Comparison of ENCODE assay signal across 1 cellular context in the genomic region with DNA sequence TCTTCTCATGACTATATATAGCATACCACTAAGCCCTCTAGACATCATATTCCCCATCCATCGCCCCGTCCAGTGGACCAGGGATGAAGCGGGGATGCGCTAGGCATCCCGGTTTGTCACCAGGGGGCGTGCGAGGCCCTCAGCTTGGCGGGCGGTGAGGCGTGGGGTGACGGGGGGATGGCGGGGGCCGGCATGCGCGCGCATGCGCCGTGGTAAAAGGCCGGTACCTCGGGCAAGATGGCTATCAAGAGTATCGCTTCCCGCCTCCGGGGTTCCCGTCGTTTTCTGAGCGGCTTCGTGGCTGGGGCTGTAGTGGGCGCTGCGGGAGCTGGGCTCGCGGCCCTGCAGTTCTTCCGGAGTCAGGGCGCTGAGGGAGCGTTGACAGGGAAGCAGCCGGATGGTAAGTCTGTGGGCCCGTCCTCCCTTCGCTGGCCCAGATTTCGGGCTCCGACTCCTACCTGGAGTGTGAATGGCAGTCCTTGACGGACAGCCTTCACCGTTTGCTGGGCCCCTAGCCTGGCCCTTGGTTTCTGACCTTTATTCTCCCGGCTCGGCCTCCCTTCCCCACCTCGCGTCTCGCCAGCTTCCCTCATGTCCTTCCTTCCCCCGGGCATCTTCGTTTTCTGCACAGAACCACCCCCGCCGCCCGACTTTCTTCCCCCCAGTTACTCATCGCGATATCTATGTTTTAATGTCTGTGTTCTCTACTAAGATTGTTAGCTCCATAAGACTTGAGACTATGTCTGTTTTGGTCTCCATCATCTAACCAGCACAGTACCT.
A peak's percentile ranks its signal among the peaks of the same experiment; 100 is the strongest.
TF ChIP-seq lines count a peak whose summit lies in the region.

A gene with protein sequence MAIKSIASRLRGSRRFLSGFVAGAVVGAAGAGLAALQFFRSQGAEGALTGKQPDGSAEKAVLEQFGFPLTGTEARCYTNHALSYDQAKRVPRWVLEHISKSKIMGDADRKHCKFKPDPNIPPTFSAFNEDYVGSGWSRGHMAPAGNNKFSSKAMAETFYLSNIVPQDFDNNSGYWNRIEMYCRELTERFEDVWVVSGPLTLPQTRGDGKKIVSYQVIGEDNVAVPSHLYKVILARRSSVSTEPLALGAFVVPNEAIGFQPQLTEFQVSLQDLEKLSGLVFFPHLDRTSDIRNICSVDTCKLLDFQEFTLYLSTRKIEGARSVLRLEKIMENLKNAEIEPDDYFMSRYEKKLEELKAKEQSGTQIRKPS (plus strand): TSS at position 210 of the 780 bp plus-strand sequence. CDS start 28 bp downstream, at position 238.

TF ChIP-seq in SK-N-SH, 30 proteins besides CTCF, POLR2A, EP300 and RAD21 (continued from another document):
- TF ChIP-seq GATA2 (CRISPR knock-in tag; IDR thresholded peaks at IDR 0.05) = peak; percentile 91
- no peak for TF ChIP-seq MEF2A (IDR thresholded peaks at IDR 0.05; ENCODE audit: borderline replicate concordance, low read depth)
- no peak for TF ChIP-seq GABPA (IDR thresholded peaks at IDR 0.05; ENCODE audit: low read depth)
- TF ChIP-seq FOSL2 (IDR thresholded peaks at IDR 0.05; ENCODE audit: borderline replicate concordance, low read depth) = no peak
- TF ChIP-seq, protein P1, sequence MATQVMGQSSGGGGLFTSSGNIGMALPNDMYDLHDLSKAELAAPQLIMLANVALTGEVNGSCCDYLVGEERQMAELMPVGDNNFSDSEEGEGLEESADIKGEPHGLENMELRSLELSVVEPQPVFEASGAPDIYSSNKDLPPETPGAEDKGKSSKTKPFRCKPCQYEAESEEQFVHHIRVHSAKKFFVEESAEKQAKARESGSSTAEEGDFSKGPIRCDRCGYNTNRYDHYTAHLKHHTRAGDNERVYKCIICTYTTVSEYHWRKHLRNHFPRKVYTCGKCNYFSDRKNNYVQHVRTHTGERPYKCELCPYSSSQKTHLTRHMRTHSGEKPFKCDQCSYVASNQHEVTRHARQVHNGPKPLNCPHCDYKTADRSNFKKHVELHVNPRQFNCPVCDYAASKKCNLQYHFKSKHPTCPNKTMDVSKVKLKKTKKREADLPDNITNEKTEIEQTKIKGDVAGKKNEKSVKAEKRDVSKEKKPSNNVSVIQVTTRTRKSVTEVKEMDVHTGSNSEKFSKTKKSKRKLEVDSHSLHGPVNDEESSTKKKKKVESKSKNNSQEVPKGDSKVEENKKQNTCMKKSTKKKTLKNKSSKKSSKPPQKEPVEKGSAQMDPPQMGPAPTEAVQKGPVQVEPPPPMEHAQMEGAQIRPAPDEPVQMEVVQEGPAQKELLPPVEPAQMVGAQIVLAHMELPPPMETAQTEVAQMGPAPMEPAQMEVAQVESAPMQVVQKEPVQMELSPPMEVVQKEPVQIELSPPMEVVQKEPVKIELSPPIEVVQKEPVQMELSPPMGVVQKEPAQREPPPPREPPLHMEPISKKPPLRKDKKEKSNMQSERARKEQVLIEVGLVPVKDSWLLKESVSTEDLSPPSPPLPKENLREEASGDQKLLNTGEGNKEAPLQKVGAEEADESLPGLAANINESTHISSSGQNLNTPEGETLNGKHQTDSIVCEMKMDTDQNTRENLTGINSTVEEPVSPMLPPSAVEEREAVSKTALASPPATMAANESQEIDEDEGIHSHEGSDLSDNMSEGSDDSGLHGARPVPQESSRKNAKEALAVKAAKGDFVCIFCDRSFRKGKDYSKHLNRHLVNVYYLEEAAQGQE (IDR thresholded peaks at IDR 0.05; ENCODE audit: low read depth, low read length) = no peak
- TF ChIP-seq MXI1 (IDR thresholded peaks at IDR 0.05; ENCODE audit: low read depth, low read length) = peak; percentile 49; the same call in 1 of the 2 replicates
- peak; percentile 54 for TF ChIP-seq POLR2AphosphoS5 (IDR thresholded peaks at IDR 0.05; ENCODE audit: low read depth, low read length)
- peak; percentile 80 for TF ChIP-seq SMC3 (IDR thresholded peaks at IDR 0.05; ENCODE audit: low read depth, low read length)
- peak; percentile 77 for TF ChIP-seq TAF1 (IDR thresholded peaks at IDR 0.05; ENCODE audit: borderline replicate concordance, low read depth, low read length)
- peak; percentile 62 for TF ChIP-seq RCOR1 (IDR thresholded peaks at IDR 0.05; ENCODE audit: low read length)
- no peak for TF ChIP-seq TCF12 (IDR thresholded peaks at IDR 0.05)
- TF ChIP-seq NRF1 (IDR thresholded peaks at IDR 0.05; ENCODE audit: low read depth, low read length) = peak; percentile 84
- 0 out of 2 replicates have a peak, but pooled peaks have one; percentile 14 for TF ChIP-seq FOXM1 (IDR thresholded peaks at IDR 0.05; ENCODE audit: low read depth)
- no peak for TF ChIP-seq NFIC (IDR thresholded peaks at IDR 0.05; ENCODE audit: borderline replicate concordance)
- peak; percentile 82 for TF ChIP-seq CHD2 (IDR thresholded peaks at IDR 0.05; ENCODE audit: low read length, partially characterized antibody)
- TF ChIP-seq, protein P2, sequence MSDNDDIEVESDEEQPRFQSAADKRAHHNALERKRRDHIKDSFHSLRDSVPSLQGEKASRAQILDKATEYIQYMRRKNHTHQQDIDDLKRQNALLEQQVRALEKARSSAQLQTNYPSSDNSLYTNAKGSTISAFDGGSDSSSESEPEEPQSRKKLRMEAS (IDR thresholded peaks at IDR 0.05; ENCODE audit: low read depth) = peak; percentile 71
- no peak for TF ChIP-seq EZH2phosphoT487 (IDR thresholded peaks at IDR 0.05; ENCODE audit: borderline replicate concordance, low read depth)
- TF ChIP-seq, protein P3, sequence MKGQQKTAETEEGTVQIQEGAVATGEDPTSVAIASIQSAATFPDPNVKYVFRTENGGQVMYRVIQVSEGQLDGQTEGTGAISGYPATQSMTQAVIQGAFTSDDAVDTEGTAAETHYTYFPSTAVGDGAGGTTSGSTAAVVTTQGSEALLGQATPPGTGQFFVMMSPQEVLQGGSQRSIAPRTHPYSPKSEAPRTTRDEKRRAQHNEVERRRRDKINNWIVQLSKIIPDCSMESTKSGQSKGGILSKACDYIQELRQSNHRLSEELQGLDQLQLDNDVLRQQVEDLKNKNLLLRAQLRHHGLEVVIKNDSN (IDR thresholded peaks at IDR 0.05; ENCODE audit: borderline replicate concordance, low read depth) = no peak
- no peak for TF ChIP-seq JUND (IDR thresholded peaks at IDR 0.05)
